9 cellular contexts compared by ENCODE assay signal in genomic region chr12:11814362-11814761, GRCh38.
DNase-seq lines count a peak whose midpoint lies in the region; ATAC-seq, FAIRE-seq and TF ChIP-seq lines count a peak whose summit lies in the region.
"Had no signal": no experiment of that assay in that cellular context is flagged by ENCODE, and none has a peak within 500 bp of the region (broad histone marks: within the 10 kb centered on the region; RNA-seq: fewer than 3 reads in every experiment).

No MANE protein-coding gene starts in this region.

- TF ChIP-seq CTCF in Calu3 (IDR thresholded peaks at IDR 0.05; ENCODE audit: unreplicated experiment) (no peak), bronchial epithelial cell (IDR thresholded peaks at IDR 0.05; ENCODE audit: insufficient read depth, low read length, severe bottlenecking) (no peak), mucosa of descending colon (IDR thresholded peaks at IDR 0.05) (no peak)

- peaks cover 5% of the 10 kb centered on the region for H3K36me3 Mint-ChIP-seq in Calu3 (ENCODE audit: insufficient read depth, unreplicated experiment)

- intact Hi-C loops in Calu3 (cut with micrococcal nuclease; ENCODE audit: unreplicated experiment) (loop anchor here (5.0 kb wide), 1 partner anchor 232 kb away; no protein-coding TSS in a partner anchor), mucosa of descending colon (cut with DNase I, micrococcal nuclease) (no loop called here), posterior vena cava (cut with DNase I) (no loop called here)

- peak; percentile 73 for FAIRE-seq in bronchial epithelial cell (lab: Jason Lieb, UNC)

- no peaks in the 10 kb centered on the region for H3K9me3 ChIP-seq in mucosa of descending colon
- H3K9me3 ChIP-seq: neutrophil had no signal

- H3K27me3 ChIP-seq in bronchial epithelial cell (ENCODE audit: control insufficient read depth, insufficient read depth, low read length): no peaks in the 10 kb centered on the region
- H3K27me3 ChIP-seq: neutrophil had no signal

- peak; percentile 53 for DNase-seq in Calu3
- peak; percentile 72 for DNase-seq in M059J (ENCODE audit: low read depth)
- DNase-seq in bronchial epithelial cell (ENCODE audit: low read depth): peak; percentile 77
- DNase-seq in mucosa of descending colon: no peak
- DNase-seq in posterior vena cava (ENCODE audit: low spot score): no peak

- H3K36me3 ChIP-seq in bronchial epithelial cell (ENCODE audit: control insufficient read depth, insufficient read depth, low read length) (no peaks in the 10 kb centered on the region), mucosa of descending colon (ENCODE audit: low read depth) (no peaks in the 10 kb centered on the region)
- H3K36me3 ChIP-seq: neutrophil had no signal

- H3K4me3 Mint-ChIP-seq in Calu3 (ENCODE audit: low read depth, unreplicated experiment): no peak overlapping the region

- ATAC-seq in mucosa of descending colon (peak; percentile 18), GM21529 (IDR thresholded peaks at IDR 0.05; ENCODE audit: unreplicated experiment) (no peak), GM19328 (IDR thresholded peaks at IDR 0.05; ENCODE audit: unreplicated experiment) (no peak), HG03354 (IDR thresholded peaks at IDR 0.05; ENCODE audit: poor library complexity, severe bottlenecking, unreplicated experiment) (no peak)

- peaks cover 22% of the 10 kb centered on the region for H3K4me1 ChIP-seq in mucosa of descending colon (ENCODE audit: low read depth)

- H3K4me3 ChIP-seq in bronchial epithelial cell (ENCODE audit: low read depth, low read length) (no peak overlapping the region), mucosa of descending colon (no peak overlapping the region)

- peak overlapping the region; percentile 56 for H3K27ac Mint-ChIP-seq in Calu3 (ENCODE audit: unreplicated experiment)

- CTCF ChIA-PET in Calu3 (lab: Charles Lee): interaction anchor here (0.7 to 1.6 kb wide), 3 partner anchors 88 to 235 kb away, joined by 3 to 5 read pairs (median 3); no protein-coding TSS in a partner anchor

- H3K27me3 Mint-ChIP-seq in Calu3 (ENCODE audit: unreplicated experiment): no peaks in the 10 kb centered on the region

- no peaks in the 10 kb centered on the region for H3K9me3 Mint-ChIP-seq in Calu3 (ENCODE audit: low read depth, unreplicated experiment)

- BruUV-seq in Calu3 (replicated peaks; lab: Mats Ljungman, UMichigan): no TSS peak

- H3K4me1 Mint-ChIP-seq in Calu3 (ENCODE audit: low read depth, unreplicated experiment): peaks cover 57% of the 10 kb centered on the region

Comparison
In these comparisons a context has a peak if more than half of its experiments do, and no peak if none do; other contexts are left out.
1. DNase-seq: peak in Calu3 (single experiment), M059J (single experiment) and bronchial epithelial cell (single experiment); none in mucosa of descending colon (0 of 3) and posterior vena cava (single experiment).